12 cellular contexts compared by ENCODE assay signal in genomic region chr17:83124871-83125514, GRCh38. TPM values are rescaled to one million over a fixed set of nuclear protein-coding genes. Genes with fewer than 3 reads are reported as not detected.
DNase-seq lines count a peak whose midpoint lies in the region; ATAC-seq and TF ChIP-seq lines count a peak whose summit lies in the region.
"Had no signal": no experiment of that assay in that cellular context is flagged by ENCODE, and none has a peak within 500 bp of the region (broad histone marks: within the 10 kb centered on the region; RNA-seq: fewer than 3 reads in every experiment).

No MANE protein-coding gene starts in this region.

- H3K27ac ChIP-seq in RWPE1 (peak overlapping the region; percentile 92), endodermal cell (ENCODE audit: low read depth, low read length) (no peak overlapping the region)
- H3K27ac ChIP-seq: SK-N-MC had no signal

- no peak for DNase-seq in activated T-cell treated with anti-CD3 and anti-CD28 coated beads, Interleukin-2, amount 50 U/mL, for 24 hours
- no peak for DNase-seq in activated T-cell treated with anti-CD3 and anti-CD28 coated beads for 4 hours
- DNase-seq in RWPE1 (ENCODE audit: low spot score), result no peak
- DNase-seq in endodermal cell, result peak; percentile 24
- DNase-seq: GOT3, IMR-90, kidney glomerular epithelial cell had no signal

- TF ChIP-seq CTCF in RWPE1 (conservative IDR thresholded peaks at IDR 0.05; ENCODE audit: low read depth) (no peak), endodermal cell (conservative IDR thresholded peaks at IDR 0.05) (no peak)

- H3K9ac ChIP-seq in endodermal cell (ENCODE audit: extremely low read depth, low read length, poor library complexity, severe bottlenecking), result no peak overlapping the region

- H3K9me3 Mint-ChIP-seq in activated T-cell treated with anti-CD3 and anti-CD28 coated beads, Interleukin-2, amount 50 U/mL, for 24 hours, result no peaks in the 10 kb centered on the region
- no peaks in the 10 kb centered on the region for H3K9me3 Mint-ChIP-seq in endodermal cell
- no peaks in the 10 kb centered on the region for H3K9me3 Mint-ChIP-seq in stimulated activated memory B cell treated with anti-CD40 and anti-IgM and Interleukin-4, amounts not matched to agents 10 μg/mL and 1 μg/mL and 100 μg/mL, for 72 hours

- peak overlapping the region; percentile 8 for H3K4me3 Mint-ChIP-seq in activated T-cell treated with anti-CD3 and anti-CD28 coated beads, Interleukin-2, amount 50 U/mL, for 24 hours
- no peak overlapping the region for H3K4me3 Mint-ChIP-seq in endodermal cell
- no peak overlapping the region for H3K4me3 Mint-ChIP-seq in stimulated activated memory B cell treated with anti-CD40 and anti-IgM and Interleukin-4, amounts not matched to agents 10 μg/mL and 1 μg/mL and 100 μg/mL, for 72 hours

- no peaks in the 10 kb centered on the region for H3K36me3 ChIP-seq in endodermal cell (ENCODE audit: control insufficient read depth, insufficient read depth, low read length)

- POLR2A ChIA-PET in RWPE1 (lab: Yijun Ruan, JAX; ENCODE audit: low non-redundant PET), result no interaction called here

- H3K4me1 ChIP-seq in endodermal cell (ENCODE audit: control insufficient read depth, insufficient read depth, low read length), result no peaks in the 10 kb centered on the region

- no peak overlapping the region for H3K27ac Mint-ChIP-seq in activated T-cell treated with anti-CD3 and anti-CD28 coated beads, Interleukin-2, amount 50 U/mL, for 24 hours
- H3K27ac Mint-ChIP-seq in endodermal cell, result no peak overlapping the region
- peak overlapping the region; percentile 12 for H3K27ac Mint-ChIP-seq in stimulated activated memory B cell treated with anti-CD40 and anti-IgM and Interleukin-4, amounts not matched to agents 10 μg/mL and 1 μg/mL and 100 μg/mL, for 72 hours

- peaks cover 15% of the 10 kb centered on the region for H3K4me1 Mint-ChIP-seq in activated T-cell treated with anti-CD3 and anti-CD28 coated beads, Interleukin-2, amount 50 U/mL, for 24 hours (ENCODE audit: low read depth)
- H3K4me1 Mint-ChIP-seq in endodermal cell, result peaks cover 1% of the 10 kb centered on the region
- peaks cover 37% of the 10 kb centered on the region for H3K4me1 Mint-ChIP-seq in stimulated activated memory B cell treated with anti-CD40 and anti-IgM and Interleukin-4, amounts not matched to agents 10 μg/mL and 1 μg/mL and 100 μg/mL, for 72 hours

- H3K9me3 ChIP-seq in endodermal cell (ENCODE audit: control insufficient read depth, low read length), result no peaks in the 10 kb centered on the region

- H3K27me3 Mint-ChIP-seq in activated T-cell treated with anti-CD3 and anti-CD28 coated beads, Interleukin-2, amount 50 U/mL, for 24 hours, result peaks cover 43% of the 10 kb centered on the region
- H3K27me3 Mint-ChIP-seq in endodermal cell (ENCODE audit: insufficient read depth), result peaks cover 29% of the 10 kb centered on the region
- H3K27me3 Mint-ChIP-seq in stimulated activated memory B cell treated with anti-CD40 and anti-IgM and Interleukin-4, amounts not matched to agents 10 μg/mL and 1 μg/mL and 100 μg/mL, for 72 hours, result peaks cover 67% of the 10 kb centered on the region

- WGBS in endodermal cell (ENCODE audit: insufficient coverage in 1 of 2, insufficient read length in 1 of 2), 2 experiments, result 89 to 92% methylated on average over 14 to 24 of the region's 24 CpGs

- H3K27me3 ChIP-seq in endodermal cell (ENCODE audit: control insufficient read depth, insufficient read depth, low read length, poor library complexity, severe bottlenecking), result peaks cover 30% of the 10 kb centered on the region

- ATAC-seq in stimulated activated memory B cell treated with anti-CD40 and anti-IgM and Interleukin-4, amounts not matched to agents 10 μg/mL and 1 μg/mL and 100 μg/mL, for 72 hours, result no peak
- ATAC-seq in HG03469 (IDR thresholded peaks at IDR 0.05; ENCODE audit: unreplicated experiment), result no peak
- ATAC-seq in HG02588 (IDR thresholded peaks at IDR 0.05; ENCODE audit: unreplicated experiment), result no peak
- no peak for ATAC-seq in GM18517 (IDR thresholded peaks at IDR 0.05; ENCODE audit: unreplicated experiment)

- H3K36me3 Mint-ChIP-seq in activated T-cell treated with anti-CD3 and anti-CD28 coated beads, Interleukin-2, amount 50 U/mL, for 24 hours (ENCODE audit: low read depth), result no peaks in the 10 kb centered on the region
- H3K36me3 Mint-ChIP-seq in endodermal cell (ENCODE audit: low read depth), result no peaks in the 10 kb centered on the region
- no peaks in the 10 kb centered on the region for H3K36me3 Mint-ChIP-seq in stimulated activated memory B cell treated with anti-CD40 and anti-IgM and Interleukin-4, amounts not matched to agents 10 μg/mL and 1 μg/mL and 100 μg/mL, for 72 hours

- H3K4me3 ChIP-seq in endodermal cell (ENCODE audit: low read length), result no peak overlapping the region
- H3K4me3 ChIP-seq: SK-N-MC had no signal

- CTCF ChIA-PET in RWPE1 (lab: Yijun Ruan, JAX), result interaction anchor here (0.7 kb wide), 1 partner anchor 24 kb away, joined by 3 read pairs; no protein-coding TSS in a partner anchor

RNA-seq across cellular contexts. Expression of gene METRNL, which starts 45.6 kb away (rescaled TPM):
- total RNA-seq in endodermal cell, result 10 to 100 TPM in 1 of 2 donors, 1 to 10 TPM in 1; 7.3 to 10.3 TPM
- 17.8 TPM for polyA plus RNA-seq in endodermal cell (2013, experiment 1 of 2)
- 16.6 TPM for polyA plus RNA-seq in endodermal cell (2013, experiment 2 of 2)
